Comparison of ENCODE assay signal across 8 cellular contexts in the genomic region with DNA sequence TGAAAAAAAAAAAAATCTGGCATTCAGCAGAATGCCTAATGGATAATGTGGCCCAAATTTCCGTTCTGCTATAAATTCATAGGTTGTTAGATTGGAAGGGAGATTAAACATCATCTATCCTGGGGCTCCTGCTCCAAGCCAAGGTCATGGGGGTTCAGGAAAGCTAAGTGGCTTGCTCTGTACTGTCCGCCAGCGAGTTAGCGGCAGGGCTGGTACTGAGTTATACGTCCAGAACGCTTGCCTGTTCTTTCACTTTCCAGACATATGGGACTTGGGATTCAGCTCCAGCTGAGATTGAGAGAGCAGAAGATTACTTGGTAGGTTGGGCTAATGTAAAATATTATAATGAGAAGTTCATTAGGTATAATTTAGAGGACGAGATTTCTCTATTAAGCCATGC. TPM values are rescaled to one million over a fixed set of nuclear protein-coding genes. Genes with fewer than 3 reads are reported as not detected.
DNase-seq lines count a peak whose midpoint lies in the region; ATAC-seq and TF ChIP-seq lines count a peak whose summit lies in the region.

No MANE protein-coding gene starts in this region.

- peaks cover 35% of the 10 kb centered on the region for H3K4me1 ChIP-seq in suprapubic skin

- no peaks in the 10 kb centered on the region for H3K9me3 Mint-ChIP-seq in activated naive CD4-positive, alpha-beta T cell treated with anti-CD3 and anti-CD28 coated beads, Interleukin-2, amount 10 ng/mL, durations not matched to agents 7 days and 5 days
- H3K9me3 Mint-ChIP-seq in central memory CD8-positive, alpha-beta T cell: no peaks in the 10 kb centered on the region

- no peak for ATAC-seq in central memory CD8-positive, alpha-beta T cell (replicated peaks; ENCODE audit: extremely low read depth, poor library complexity, severe bottlenecking)
- ATAC-seq in left lobe of liver: peak; percentile 22
- no peak for ATAC-seq in GM18868 (IDR thresholded peaks at IDR 0.05; ENCODE audit: unreplicated experiment)

- peak overlapping the region; percentile 96 for H3K27ac Mint-ChIP-seq in activated naive CD4-positive, alpha-beta T cell treated with anti-CD3 and anti-CD28 coated beads, Interleukin-2, amount 10 ng/mL, durations not matched to agents 7 days and 5 days
- H3K27ac Mint-ChIP-seq in central memory CD8-positive, alpha-beta T cell (ENCODE audit: low read depth): peak overlapping the region; percentile 98

- H3K27ac ChIP-seq in suprapubic skin: peak overlapping the region; percentile 94

- TF ChIP-seq CTCF in suprapubic skin (IDR thresholded peaks at IDR 0.05): no peak

- H3K4me1 Mint-ChIP-seq in activated naive CD4-positive, alpha-beta T cell treated with anti-CD3 and anti-CD28 coated beads, Interleukin-2, amount 10 ng/mL, durations not matched to agents 7 days and 5 days: peaks cover 43% of the 10 kb centered on the region
- H3K4me1 Mint-ChIP-seq in central memory CD8-positive, alpha-beta T cell: peaks cover 54% of the 10 kb centered on the region

- H3K27me3 Mint-ChIP-seq in activated naive CD4-positive, alpha-beta T cell treated with anti-CD3 and anti-CD28 coated beads, Interleukin-2, amount 10 ng/mL, durations not matched to agents 7 days and 5 days: peaks cover 4% of the 10 kb centered on the region
- no peaks in the 10 kb centered on the region for H3K27me3 Mint-ChIP-seq in central memory CD8-positive, alpha-beta T cell

- H3K4me3 ChIP-seq in suprapubic skin: peak overlapping the region; percentile 59

- peak; percentile 34 for DNase-seq in activated naive CD4-positive, alpha-beta T cell treated with anti-CD3 and anti-CD28 coated beads, Interleukin-2, amount 10 ng/mL, durations not matched to agents 7 days and 5 days
- no peak for DNase-seq in activated naive CD4-positive, alpha-beta T cell (lab: John Stamatoyannopoulos, UW)
- DNase-seq in NCI-H526 treated with DMSO at 0.1 percent for 48 hours (lab: John Stamatoyannopoulos, UW) (peak; percentile 9), left lobe of liver (ENCODE audit: low spot score) (no peak), suprapubic skin (ENCODE audit: low spot score in 2 of 2) (no peak), KG1 (lab: John Stamatoyannopoulos, UW) (no peak)
- no peak for DNase-seq in central memory CD8-positive, alpha-beta T cell (ENCODE audit: low spot score in 2 of 2)

- TF ChIP-seq EP300 in suprapubic skin (IDR thresholded peaks at IDR 0.05): no peak

- H3K27me3 ChIP-seq in suprapubic skin: no peaks in the 10 kb centered on the region

- peaks cover 14% of the 10 kb centered on the region for H3K36me3 ChIP-seq in suprapubic skin

- WGBS in suprapubic skin: 5% methylated on average over 7 of the region's 7 CpGs

- H3K36me3 Mint-ChIP-seq in activated naive CD4-positive, alpha-beta T cell treated with anti-CD3 and anti-CD28 coated beads, Interleukin-2, amount 10 ng/mL, durations not matched to agents 7 days and 5 days: peaks cover 12% of the 10 kb centered on the region
- peaks cover 25% of the 10 kb centered on the region for H3K36me3 Mint-ChIP-seq in central memory CD8-positive, alpha-beta T cell (ENCODE audit: insufficient read depth)

- CTCF ChIA-PET in activated naive CD4-positive, alpha-beta T cell treated with anti-CD3 and anti-CD28 coated beads, Interleukin-2, amount 10 ng/mL, durations not matched to agents 7 days and 5 days (lab: Charles Lee): interaction anchor here (0.6 to 3.5 kb wide), 5 partner anchors 9 to 318 kb away, joined by 3 to 17 read pairs (median 4); a partner anchor contains a TSS

- no peak for TF ChIP-seq POLR2A in suprapubic skin (IDR thresholded peaks at IDR 0.05)

- no peaks in the 10 kb centered on the region for H3K9me3 ChIP-seq in suprapubic skin

- H3K4me3 Mint-ChIP-seq in activated naive CD4-positive, alpha-beta T cell treated with anti-CD3 and anti-CD28 coated beads, Interleukin-2, amount 10 ng/mL, durations not matched to agents 7 days and 5 days: peak overlapping the region; percentile 87
- peak overlapping the region; percentile 95 for H3K4me3 Mint-ChIP-seq in central memory CD8-positive, alpha-beta T cell

RNA-seq across cellular contexts. Expression of a gene that starts 0.9 kb away (rescaled TPM):
- total RNA-seq in left lobe of liver: 15.2 TPM
- total RNA-seq in suprapubic skin: 10 to 100 TPM; 24.6 to 38.1 (median 27.1) TPM

RNA-seq across cellular contexts. Expression of a gene that starts 18.6 kb away (rescaled TPM):
- total RNA-seq in left lobe of liver (not detected), suprapubic skin (10 to 100 TPM in 1 of 4 donors, 1 to 10 TPM in 2, not detected in 1; 1.8 to 12.5 (median 2.6) TPM)

RNA-seq across cellular contexts. Expression of a gene that starts 26.7 kb away (rescaled TPM):
- not detected for total RNA-seq in left lobe of liver
- not detected for total RNA-seq in suprapubic skin

RNA-seq across cellular contexts. Expression of a gene that starts 44.1 kb away (rescaled TPM):
- total RNA-seq in left lobe of liver (not detected), suprapubic skin (1 to 10 TPM in 1 of 4 donors, under 1 TPM in 2, not detected in 1; 0.25 to 2.0 (median 0.81) TPM)

Comparison
In these comparisons a context has a peak if more than half of its experiments do, and no peak if none do; other contexts are left out.
1. DNase-seq: peak in activated naive CD4-positive, alpha-beta T cell treated with anti-CD3 and anti-CD28 coated beads, Interleukin-2, amount 10 ng/mL, durations not matched to agents 7 days and 5 days (single experiment) and NCI-H526 treated with DMSO at 0.1 percent for 48 hours (single experiment); none in activated naive CD4-positive, alpha-beta T cell (0 of 4), central memory CD8-positive, alpha-beta T cell (0 of 2), left lobe of liver (single experiment), suprapubic skin (0 of 2) and KG1 (single experiment).